23 cellular contexts compared by ENCODE assay signal in the genomic region with DNA sequence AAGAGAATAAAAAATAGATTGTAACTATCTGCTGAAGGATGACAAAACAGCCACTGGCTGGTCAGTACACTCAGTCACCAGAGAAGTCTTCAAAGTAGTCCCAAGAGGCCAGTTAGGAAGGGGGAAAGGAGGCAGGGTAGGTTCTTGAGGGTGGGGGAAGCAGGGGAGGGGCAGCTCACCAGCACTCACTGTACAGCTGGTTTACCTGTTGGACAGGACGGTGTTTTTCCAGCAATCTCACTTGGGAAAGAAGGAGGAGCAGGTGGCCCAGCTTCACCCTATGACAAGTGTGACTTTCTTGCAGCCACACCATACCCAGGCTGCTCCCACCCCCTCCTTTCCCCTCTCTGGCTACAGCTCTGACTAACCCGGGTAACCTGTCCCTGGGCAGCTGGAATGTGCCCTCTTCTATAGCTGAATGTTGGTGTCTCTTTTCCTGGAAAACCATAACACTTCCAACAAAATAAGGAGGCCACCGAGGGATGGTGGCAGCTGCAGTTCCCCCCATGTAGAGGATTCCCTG.
"Had no signal": no experiment of that assay in that cellular context is flagged by ENCODE, and none has a peak within 500 bp of the region (broad histone marks: within the 10 kb centered on the region; RNA-seq: fewer than 3 reads in every experiment).

No MANE protein-coding gene starts in this region.

- H3K4me1 ChIP-seq: adrenal gland, breast epithelium had no signal

- H3K36me3 ChIP-seq: adrenal gland, breast epithelium, WERI-Rb-1 had no signal

- H3K9ac ChIP-seq: KMS-11 had no signal

- H3K9me3 ChIP-seq: adrenal gland, breast epithelium had no signal

- H3K27me3 ChIP-seq: adrenal gland, breast epithelium had no signal

- H3K27ac ChIP-seq: adrenal gland, breast epithelium, KMS-11, WERI-Rb-1 had no signal

- ATAC-seq: activated CD4-positive, CD25-positive, alpha-beta regulatory T cell treated with anti-CD3 and anti-CD28 coated beads, Interleukin-2, amount 50 U/mL, for 24 hours; activated CD8-positive, alpha-beta T cell treated with anti-CD3 and anti-CD28 coated beads for 36 hours; activated T-cell treated with anti-CD3 and anti-CD28 coated beads, Interleukin-2, amount 50 U/mL, for 72 hours had no signal

- DNase-seq: activated CD4-positive, alpha-beta T cell treated with anti-CD3 and anti-CD28 coated beads for 4 hours; activated CD8-positive, alpha-beta memory T cell treated with anti-CD3 and anti-CD28 coated beads, Interleukin-2, amount 50 U/mL, for 4 hours; activated CD8-positive, alpha-beta T cell treated with anti-CD3 and anti-CD28 coated beads for 36 hours; activated naive CD4-positive, alpha-beta T cell treated with anti-CD3 and anti-CD28 coated beads, Interleukin-2, amount 50 U/mL, for 16 hours; activated naive CD8-positive, alpha-beta T cell treated with anti-CD3 and anti-CD28 coated beads, Interleukin-2, amount 10 ng/mL, durations not matched to agents 7 days and 5 days; activated T-cell treated with anti-CD3 and anti-CD28 coated beads, Interleukin-2, amount 50 U/mL, for 72 hours; adrenal gland; aorta; caudate nucleus; NCI-H1092; NCI-H1930; NCI-H2171; NCI-H2227 treated with DMSO at 0.1 percent for 48 hours; NCI-H446 treated with DMSO at 0.1 percent for 48 hours; NCI-H526 treated with DMSO at 0.1 percent for 48 hours; NCI-H82; SHP77; T-helper 2 cell; T1000; WERI-Rb-1 had no signal

- H3K4me2 ChIP-seq: KMS-11 had no signal

- H3K4me3 ChIP-seq: adrenal gland, breast epithelium had no signal
